8 cellular contexts compared by ENCODE assay signal in the genomic region with DNA sequence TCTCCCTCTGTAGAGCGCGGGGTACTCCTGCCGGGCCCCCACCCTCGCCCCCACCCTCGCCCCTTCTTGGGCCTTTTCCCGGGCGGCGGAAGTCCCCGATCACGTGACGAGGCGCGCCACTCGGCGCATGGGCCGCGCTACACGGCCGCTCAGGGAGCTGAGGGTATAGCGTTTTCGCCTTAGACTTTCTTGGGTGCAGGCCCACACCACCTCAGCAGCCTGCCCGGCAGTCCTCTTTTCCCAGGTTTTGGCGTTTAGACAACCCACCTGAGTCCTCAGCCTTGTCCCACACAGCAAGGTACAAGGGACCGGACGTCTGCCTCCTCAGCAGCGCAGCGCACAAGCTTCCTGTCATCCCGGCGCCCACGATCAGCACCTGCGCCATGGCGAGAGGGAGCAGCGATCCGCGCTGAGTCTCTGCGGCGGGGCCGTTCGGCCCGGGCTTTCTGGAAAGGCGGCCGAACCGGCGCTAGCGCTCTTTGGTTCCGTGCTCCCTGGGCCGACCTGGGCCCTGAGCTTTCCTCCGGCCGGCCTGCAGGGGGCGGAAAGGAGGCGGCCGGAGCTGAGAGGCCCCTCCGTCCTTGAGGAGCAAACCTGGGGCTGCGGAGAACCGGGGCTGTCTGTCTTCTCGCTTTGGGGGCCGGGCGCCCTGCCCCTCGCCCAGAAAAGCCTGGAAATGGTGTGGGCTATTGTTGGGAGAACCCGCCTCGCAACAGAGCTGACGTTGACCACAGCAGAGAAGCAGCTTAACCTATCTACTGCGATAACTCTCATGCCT. TPM values are rescaled to one million over a fixed set of nuclear protein-coding genes. Genes with fewer than 3 reads are reported as not detected.
DNase-seq lines count a peak whose midpoint lies in the region; ATAC-seq and TF ChIP-seq lines count a peak whose summit lies in the region.

A gene (minus strand): TSS at position 513 of the 778 bp plus-strand sequence.

- TF ChIP-seq CTCF in epithelial cell of proximal tubule (conservative IDR thresholded peaks at IDR 0.05; ENCODE audit: low read depth, low read length) (peak; percentile 82), PC-9 (conservative IDR thresholded peaks at IDR 0.05) (no peak)

- peak within 1 kb of the TSS; percentile 73 for H3K4me3 ChIP-seq in epithelial cell of proximal tubule (ENCODE audit: low read depth, low read length)
- H3K4me3 ChIP-seq in mononuclear cell (ENCODE audit: low read length) = peak within 1 kb of the TSS; percentile 68
- H3K4me3 ChIP-seq in PC-9 = no peak within 1 kb of the TSS

- DNase-seq in NCI-H345 treated with DMSO at 0.1 percent for 48 hours (lab: John Stamatoyannopoulos, UW; ENCODE audit: unreplicated experiment) = peak; percentile 49
- peak; percentile 61 for DNase-seq in activated T-cell treated with anti-CD3 and anti-CD28 coated beads for 48 hours (ENCODE audit: low read depth)
- DNase-seq in epithelial cell of proximal tubule (ENCODE audit: low read depth) = peak; percentile 12
- peak; percentile 41 to 57 for DNase-seq in stimulated activated CD8-positive, alpha-beta memory T cell treated with anti-CD3 and anti-CD28 coated beads, Interleukin-15, amount 100 ng/mL, for 48 hours (ENCODE audit: low read depth in 2 of 2)
- DNase-seq in PC-9 = no peak

- H3K4me2 ChIP-seq in PC-9 = no peak within 1 kb of the TSS

- no peaks in the 10 kb centered on the region for H3F3A ChIP-seq in PC-9 (ENCODE audit: insufficient read depth, low read depth)

- BruUV-seq in PC-9 (replicated peaks; lab: Mats Ljungman, UMichigan) = no TSS peak

- intact Hi-C loops in PC-9 (cut with micrococcal nuclease; ENCODE audit: unreplicated experiment) = no loop called here

- H3K4me1 ChIP-seq in mononuclear cell (ENCODE audit: insufficient read depth, low read length) (peaks cover 6% of the 10 kb centered on the region), PC-9 (replicated peaks; ENCODE audit: insufficient read depth) (no peaks in the 10 kb centered on the region)

- H3K9me2 ChIP-seq in PC-9 (ENCODE audit: insufficient read depth) = no peaks in the 10 kb centered on the region

- no peaks in the 10 kb centered on the region for H3K36me3 ChIP-seq in PC-9 (ENCODE audit: low read depth)

- POLR2A ChIA-PET in PC-9 (lab: Charles Lee; ENCODE audit: unreplicated experiment) = no interaction called here

- peak; percentile 58 for TF ChIP-seq POLR2A in GM15510 (IDR thresholded peaks at IDR 0.05; ENCODE audit: borderline replicate concordance, extremely low read depth, insufficient read length)

- H3K27me3 ChIP-seq in mononuclear cell (ENCODE audit: insufficient read depth, low read length) (no peaks in the 10 kb centered on the region), PC-9 (ENCODE audit: insufficient read depth, low read depth) (no peaks in the 10 kb centered on the region)

- H3K9me3 ChIP-seq in mononuclear cell (ENCODE audit: low read depth, low read length) (no peaks in the 10 kb centered on the region), PC-9 (ENCODE audit: insufficient read depth, low read depth) (no peaks in the 10 kb centered on the region)

- H3K79me2 ChIP-seq in PC-9 (ENCODE audit: low read depth) = no peaks in the 10 kb centered on the region

- no peak within 1 kb of the TSS for H2AFZ ChIP-seq in PC-9

- peak; percentile 83 for ATAC-seq in HG02852 (IDR thresholded peaks at IDR 0.05; ENCODE audit: unreplicated experiment)

- no peaks in the 10 kb centered on the region for H4K20me1 ChIP-seq in PC-9 (ENCODE audit: insufficient read depth)

- CTCF ChIA-PET in PC-9 (lab: Charles Lee) = no interaction called here

- no peak within 1 kb of the TSS for H3K27ac ChIP-seq in PC-9

RNA-seq across cellular contexts. Expression of the gene that starts here (rescaled TPM):
- total RNA-seq in epithelial cell of proximal tubule (7.1 and 9.7 TPM in 2 replicates), mononuclear cell (2.4 TPM), PC-9 (2021) (not detected in 2 replicates)

Comparison
In these comparisons a context has a peak if more than half of its experiments do, and no peak if none do; other contexts are left out.
1. DNase-seq: peak in NCI-H345 treated with DMSO at 0.1 percent for 48 hours (single experiment), activated T-cell treated with anti-CD3 and anti-CD28 coated beads for 48 hours (single experiment), epithelial cell of proximal tubule (single experiment) and stimulated activated CD8-positive, alpha-beta memory T cell treated with anti-CD3 and anti-CD28 coated beads, Interleukin-15, amount 100 ng/mL, for 48 hours (2 of 2); none in PC-9 (0 of 2).